8 cellular contexts compared by ENCODE assay signal in genomic region chr1:198234511-198235251, GRCh38.
DNase-seq lines count a peak whose midpoint lies in the region; ATAC-seq, FAIRE-seq and TF ChIP-seq lines count a peak whose summit lies in the region.

No MANE protein-coding gene starts in this region.

- no peaks in the 10 kb centered on the region for H3K27me3 ChIP-seq in GM12878 (replicated peaks in 1 of 2; ENCODE audit: control insufficient read depth in 2 of 2, insufficient read depth in 2 of 2, low read length in 1 of 2)
- H3K27me3 ChIP-seq in lower lobe of right lung (ENCODE audit: low read depth) = no peaks in the 10 kb centered on the region
- H3K27me3 ChIP-seq in trophoblast cell (ENCODE audit: insufficient read depth, low read length) = no peaks in the 10 kb centered on the region

- no peaks in the 10 kb centered on the region for H3K79me1 ChIP-seq in trophoblast cell (ENCODE audit: low read length)

- H3K9me2 ChIP-seq in OCI-LY7 (ENCODE audit: insufficient read depth, low read length) = no peaks in the 10 kb centered on the region

- no peak overlapping the region for H2BK5ac ChIP-seq in trophoblast cell (ENCODE audit: low read depth, low read length, poor library complexity)

- TF ChIP-seq CTCF in GM12878 (IDR thresholded peaks at IDR 0.05 in 2 of 3, conservative IDR thresholded peaks at IDR 0.05 in 1 of 3; ENCODE audit: control insufficient read depth in 2 of 3, extremely low read depth in 1 of 3, insufficient read depth in 1 of 3, low read depth in 3 of 3, low read length in 3 of 3) = no peak
- no peak for TF ChIP-seq CTCF in lower lobe of right lung (IDR thresholded peaks at IDR 0.05)
- no peak for TF ChIP-seq CTCF in OCI-LY7 (conservative IDR thresholded peaks at IDR 0.05; ENCODE audit: low read length)

- H3K9ac ChIP-seq in GM12878 (ENCODE audit: control insufficient read depth, insufficient read depth, low read length) (no peak overlapping the region), trophoblast cell (ENCODE audit: low read length) (no peak overlapping the region)

- TF ChIP-seq EP300 in GM12878 (IDR thresholded peaks at IDR 0.05; ENCODE audit: borderline replicate concordance in 1 of 2, control insufficient read depth in 1 of 2, low read depth in 2 of 2, low read length in 2 of 2) = no peak

- H3K4ac ChIP-seq in trophoblast cell (ENCODE audit: low read depth, low read length) = no peak overlapping the region

- H3K23ac ChIP-seq in trophoblast cell (ENCODE audit: low read length) = no peak overlapping the region

- CTCF ChIA-PET in GM12878 (lab: Yijun Ruan, JAX) (interaction anchor here (1.0 kb wide), 1 partner anchor 81 kb away, joined by 4 read pairs; no protein-coding TSS in a partner anchor), OCI-LY7 (lab: Charles Lee; ENCODE audit: unreplicated experiment) (no interaction called here)

- H3K4me2 ChIP-seq in GM12878 (ENCODE audit: control insufficient read depth, insufficient read depth) (peak overlapping the region; percentile 51; the same call in 1 of the 2 replicates), OCI-LY7 (ENCODE audit: low read length) (no peak overlapping the region), trophoblast cell (ENCODE audit: low read length) (no peak overlapping the region)

- no peaks in the 10 kb centered on the region for H3K36me3 ChIP-seq in GM12878 (ENCODE audit: control insufficient read depth in 2 of 2, insufficient read depth in 2 of 2, low read length in 1 of 2)
- H3K36me3 ChIP-seq in lower lobe of right lung = no peaks in the 10 kb centered on the region
- H3K36me3 ChIP-seq in OCI-LY7 (ENCODE audit: insufficient read depth, low read length) = no peaks in the 10 kb centered on the region; the same call in 1 of the 2 replicates
- H3K36me3 ChIP-seq in trophoblast cell (ENCODE audit: control insufficient read depth in 1 of 2, insufficient read depth in 2 of 2, low read length in 2 of 2) = peaks cover 0 to 1% of the 10 kb centered on the region in 2 experiments

- no peak for FAIRE-seq in GM12878 (lab: Jason Lieb, UNC)

- DNase-seq in COLO829 (ENCODE audit: low spot score) (peak; percentile 35), GM12878 (ENCODE audit: low read depth, low spot score) (no peak), lower lobe of right lung (no peak), OCI-LY7 (ENCODE audit: low spot score) (no peak), trophoblast cell (no peak), iPS-NIHi11 (ENCODE audit: low spot score) (no peak), ureter (ENCODE audit: low spot score) (no peak)

- no peaks in the 10 kb centered on the region for H3K79me2 ChIP-seq in GM12878 (ENCODE audit: control insufficient read depth, insufficient read depth, low read length)
- H3K79me2 ChIP-seq in OCI-LY7 (ENCODE audit: insufficient read depth, low read depth, low read length) = no peaks in the 10 kb centered on the region
- no peaks in the 10 kb centered on the region for H3K79me2 ChIP-seq in trophoblast cell (ENCODE audit: control insufficient read depth, insufficient read depth, low read length, poor library complexity)

- TF ChIP-seq RAD21 in GM12878 (IDR thresholded peaks at IDR 0.05; ENCODE audit: insufficient read depth, low read depth, low read length) = no peak

- in situ Hi-C loops in GM12878 (cut with MboI) = no loop called here

- H3K4me1 ChIP-seq in GM12878 (ENCODE audit: control insufficient read depth, insufficient read depth, low read length) = peaks cover 5% of the 10 kb centered on the region; the same call in 1 of the 2 replicates
- peaks cover 28% of the 10 kb centered on the region for H3K4me1 ChIP-seq in lower lobe of right lung
- peaks cover 4% of the 10 kb centered on the region for H3K4me1 ChIP-seq in OCI-LY7 (ENCODE audit: insufficient read depth, low read length, poor library complexity, severe bottlenecking)
- peaks cover 0 to 2% of the 10 kb centered on the region in 2 experiments for H3K4me1 ChIP-seq in trophoblast cell (ENCODE audit: control insufficient read depth in 1 of 2, insufficient read depth in 2 of 2, low read length in 2 of 2)

- H4K20me1 ChIP-seq in GM12878 (ENCODE audit: control insufficient read depth, insufficient read depth) (no peaks in the 10 kb centered on the region), OCI-LY7 (ENCODE audit: insufficient read depth, low read length) (no peaks in the 10 kb centered on the region)

- no peak overlapping the region for H4K91ac ChIP-seq in trophoblast cell (ENCODE audit: low read depth, low read length)

- BruUV-seq in GM12878 (replicated peaks; lab: Mats Ljungman, UMichigan) (no TSS peak), OCI-LY7 (replicated peaks; lab: Mats Ljungman, UMichigan) (no TSS peak)

- no peak overlapping the region for H2BK120ac ChIP-seq in trophoblast cell (ENCODE audit: insufficient read depth, low read length, poor library complexity)

- no peak for TF ChIP-seq POLR2A in GM12878 (IDR thresholded peaks at IDR 0.05; ENCODE audit: low read depth, low read length)

- SMC1A ChIA-PET in GM12878 (lab: Charles Lee; ENCODE audit: uncharacterized antibody, unreplicated experiment) = interaction anchor here (0.8 to 1.5 kb wide), 5 partner anchors 14 to 73 kb away, joined by 3 to 5 read pairs (median 3); no protein-coding TSS in a partner anchor

- H2AFZ ChIP-seq in GM12878 (ENCODE audit: control insufficient read depth, low read depth, low read length) = peak overlapping the region; percentile 1
- no peak overlapping the region for H2AFZ ChIP-seq in OCI-LY7 (ENCODE audit: low read length)
- no peak overlapping the region for H2AFZ ChIP-seq in trophoblast cell (ENCODE audit: insufficient read depth, low read length, poor library complexity)

- no peak overlapping the region for H2AK5ac ChIP-seq in trophoblast cell (ENCODE audit: low read length)

- no peak overlapping the region for H3K14ac ChIP-seq in trophoblast cell (ENCODE audit: low read length)

- POLR2A ChIA-PET in GM12878 (lab: Charles Lee) = no interaction called here
- POLR2A ChIA-PET in OCI-LY7 (lab: Charles Lee) = interaction anchor here (0.5 to 0.6 kb wide), 2 partner anchors 55 to 1919 kb away, joined by 3 read pairs; no protein-coding TSS in a partner anchor

- H3K18ac ChIP-seq in trophoblast cell (ENCODE audit: low read length) = no peak overlapping the region

- H3K9me3 ChIP-seq in GM12878 (replicated peaks; ENCODE audit: control insufficient read depth, insufficient read depth, low read length) (peaks cover 7% of the 10 kb centered on the region; the same call in 2 of the 3 replicates), lower lobe of right lung (no peaks in the 10 kb centered on the region), OCI-LY7 (ENCODE audit: low read length) (no peaks in the 10 kb centered on the region), trophoblast cell (ENCODE audit: insufficient read depth, low read depth, low read length) (no peaks in the 10 kb centered on the region)

- no peak overlapping the region for H4K8ac ChIP-seq in trophoblast cell (ENCODE audit: low read depth, low read length)

- no peak overlapping the region for H2BK12ac ChIP-seq in trophoblast cell (ENCODE audit: low read length)

- no peak overlapping the region for H4K12ac ChIP-seq in trophoblast cell (ENCODE audit: low read depth, low read length)

- 67% methylated on average over 5 of the region's 5 CpGs for WGBS in GM12878 (ENCODE audit: insufficient coverage, insufficient replicate concordance, low lambda C conversion rate, missing lambda C conversion rate)
- no CpG with 5 or more reads among the region's 5 CpGs for WGBS in trophoblast cell (ENCODE audit: extremely low coverage, insufficient coverage, insufficient read length)

- H3K27ac ChIP-seq in GM12878 (ENCODE audit: control insufficient read depth, insufficient read depth) = no peak overlapping the region
- H3K27ac ChIP-seq in lower lobe of right lung = no peak overlapping the region
- no peak overlapping the region for H3K27ac ChIP-seq in OCI-LY7 (ENCODE audit: low read depth, low read length, poor library complexity, severe bottlenecking)
- no peak overlapping the region for H3K27ac ChIP-seq in trophoblast cell (ENCODE audit: low read depth, low read length)

- ATAC-seq in HG02678 (IDR thresholded peaks at IDR 0.05; ENCODE audit: unreplicated experiment) = peak; percentile 63
- ATAC-seq in GM12878 = peak; percentile 75
- ATAC-seq in lower lobe of right lung = peak in 1 of 2 donors; percentile 41

- intact Hi-C loops in GM12878 (cut with micrococcal nuclease; ENCODE audit: unreplicated experiment) = no loop called here
- intact Hi-C loops in lower lobe of right lung (cut with DNase I) = no loop called here
- intact Hi-C loops in OCI-LY7 (cut with micrococcal nuclease; ENCODE audit: unreplicated experiment) = no loop called here

- RAD21 ChIA-PET in GM12878 (lab: Charles Lee; ENCODE audit: unreplicated experiment) = interaction anchor here (1.1 to 1.2 kb wide), 2 partner anchors 19 to 78 kb away, joined by 3 read pairs; partner anchors contain the start of gene NEK7

- H3K4me3 ChIP-seq in GM12878 (peak overlapping the region; percentile 43; the same call in 1 of the 2 replicates), lower lobe of right lung (peak overlapping the region; percentile 12), OCI-LY7 (ENCODE audit: low read depth, low read length, poor library complexity, severe bottlenecking) (no peak overlapping the region), trophoblast cell (ENCODE audit: low read depth, low read length) (no peak overlapping the region)

TF ChIP-seq in GM12878, 131 proteins besides CTCF, POLR2A, EP300 and RAD21:
- TF ChIP-seq IKZF1 (conservative IDR thresholded peaks at IDR 0.05) (0 out of 2 replicates have a peak, but pooled peaks have one; percentile 21), CEBPB (IDR thresholded peaks at IDR 0.05; ENCODE audit: borderline replicate concordance in 1 of 2, low read depth in 2 of 2, low read length in 2 of 2) (no peak), IKZF2 (IDR thresholded peaks at IDR 0.05) (0 out of 4 replicates have a peak, but pooled peaks of 1 of the 2 experiments have one; percentile 12), CBFB (IDR thresholded peaks at IDR 0.05; ENCODE audit: low read depth) (no peak)

Comparison
In these comparisons a context has a peak if more than half of its experiments do, and no peak if none do; other contexts are left out.
1. H3K4me3 ChIP-seq: peak in GM12878 (single experiment) and lower lobe of right lung (single experiment); none in OCI-LY7 (single experiment) and trophoblast cell (single experiment).